Comparison of ENCODE assay signal across 26 cellular contexts in genomic region chr15:63823253-63823844, GRCh38. TPM values are rescaled to one million over a fixed set of nuclear protein-coding genes. Genes with fewer than 3 reads are reported as not detected.
DNase-seq lines count a peak whose midpoint lies in the region; ATAC-seq, FAIRE-seq and TF ChIP-seq lines count a peak whose summit lies in the region.
"Had no signal": no experiment of that assay in that cellular context is flagged by ENCODE, and none has a peak within 500 bp of the region (broad histone marks: within the 10 kb centered on the region; RNA-seq: fewer than 3 reads in every experiment).

No MANE protein-coding gene starts in this region.

- no peaks in the 10 kb centered on the region for H3K27me3 Mint-ChIP-seq in activated T-helper 1 cell treated with anti-CD3 and anti-CD28 coated beads, Interleukin-12 subunit alpha, Interleukin-12 subunit beta, Interleukin-2, Interleukin-4 antibody, amounts not matched to agents 30 ng/mL and 10 ng/mL and 1 ng/mL, durations not matched to agents 14 hours and 24 hours and 36 hours (ENCODE audit: insufficient read depth)
- H3K27me3 Mint-ChIP-seq: CD4-positive, alpha-beta T cell had no signal

- BruUV-seq in K562 (replicated peaks; lab: Mats Ljungman, UMichigan) = no TSS peak
- no TSS peak for BruUV-seq in HepG2 (replicated peaks; lab: Mats Ljungman, UMichigan)

- no peak overlapping the region for H3K27ac Mint-ChIP-seq in activated T-helper 1 cell treated with anti-CD3 and anti-CD28 coated beads, Interleukin-12 subunit alpha, Interleukin-12 subunit beta, Interleukin-2, Interleukin-4 antibody, amounts not matched to agents 30 ng/mL and 10 ng/mL and 1 ng/mL, durations not matched to agents 14 hours and 24 hours and 36 hours
- H3K27ac Mint-ChIP-seq: CD4-positive, alpha-beta T cell; HFFc6 had no signal

- no peak overlapping the region for H3K4me3 Mint-ChIP-seq in activated T-helper 1 cell treated with anti-CD3 and anti-CD28 coated beads, Interleukin-12 subunit alpha, Interleukin-12 subunit beta, Interleukin-2, Interleukin-4 antibody, amounts not matched to agents 30 ng/mL and 10 ng/mL and 1 ng/mL, durations not matched to agents 14 hours and 24 hours and 36 hours
- H3K4me3 Mint-ChIP-seq: CD14-positive monocyte; CD4-positive, alpha-beta T cell; CD8-positive, alpha-beta memory T cell; HFFc6 had no signal

- WGBS in K562 (ENCODE audit: insufficient coverage, low coverage, missing lambda C conversion rate) = 38% methylated on average over 3 of the region's 3 CpGs
- 97% methylated on average over 3 of the region's 3 CpGs for WGBS in HepG2 (ENCODE audit: low lambda C conversion rate)

- H3K79me2 ChIP-seq in K562 (ENCODE audit: control insufficient read depth, insufficient read depth, low read length) (peaks cover 97% of the 10 kb centered on the region), HepG2 (ENCODE audit: insufficient read depth, low read length) (peaks cover 43% of the 10 kb centered on the region), osteoblast (ENCODE audit: insufficient read depth, low read length) (peaks cover 91% of the 10 kb centered on the region)

- H3K27me3 ChIP-seq in K562 (ENCODE audit: control insufficient read depth in 2 of 2, insufficient read depth in 2 of 2, low read length in 2 of 2) = no peaks in the 10 kb centered on the region
- H3K27me3 ChIP-seq in HepG2 (ENCODE audit: control insufficient read depth in 1 of 2, insufficient read depth in 2 of 2, low read length in 2 of 2) = no peaks in the 10 kb centered on the region
- H3K27me3 ChIP-seq in osteoblast (ENCODE audit: insufficient read depth, low read length) = no peaks in the 10 kb centered on the region
- H3K27me3 ChIP-seq: BE2C; BLaER1 treated with 17β-estradiol and CSF1 and Interleukin-3, amounts not matched to agents 10 nM and 100 nM had no signal

- TF ChIP-seq EP300 in K562 (IDR thresholded peaks at IDR 0.05; ENCODE audit: low read length) = no peak
- TF ChIP-seq EP300 in HepG2 (IDR thresholded peaks at IDR 0.05; ENCODE audit: low read depth in 2 of 2, low read length in 2 of 2) = no peak
- TF ChIP-seq EP300 in HepG2 (CRISPR knock-in tag; IDR thresholded peaks at IDR 0.05; ENCODE audit: borderline replicate concordance) = no peak

- H2AFZ ChIP-seq in K562 (ENCODE audit: low read depth, low read length) (no peak overlapping the region), HepG2 (ENCODE audit: low read length) (no peak overlapping the region), osteoblast (ENCODE audit: low read length) (no peak overlapping the region)

- no peaks in the 10 kb centered on the region for H3K9me1 ChIP-seq in K562 (ENCODE audit: control insufficient read depth, insufficient read depth, low read length)

- no peaks in the 10 kb centered on the region for H3K9me3 Mint-ChIP-seq in activated T-helper 1 cell treated with anti-CD3 and anti-CD28 coated beads, Interleukin-12 subunit alpha, Interleukin-12 subunit beta, Interleukin-2, Interleukin-4 antibody, amounts not matched to agents 30 ng/mL and 10 ng/mL and 1 ng/mL, durations not matched to agents 14 hours and 24 hours and 36 hours
- H3K9me3 Mint-ChIP-seq: CD4-positive, alpha-beta T cell; CD8-positive, alpha-beta memory T cell; HFFc6 had no signal

- peaks cover 4% of the 10 kb centered on the region; the same call in 1 of the 3 replicates for H3K36me3 ChIP-seq in K562 (ENCODE audit: control insufficient read depth, insufficient read depth, low read length)
- H3K36me3 ChIP-seq in HepG2 (replicated peaks in 1 of 2; ENCODE audit: control insufficient read depth in 1 of 2, insufficient read depth in 2 of 2, low read length in 2 of 2) = no peaks in the 10 kb centered on the region
- no peaks in the 10 kb centered on the region for H3K36me3 ChIP-seq in osteoblast (ENCODE audit: insufficient read depth, low read length)
- H3K36me3 ChIP-seq: BE2C; BLaER1 treated with 17β-estradiol and CSF1 and Interleukin-3, amounts not matched to agents 10 nM and 100 nM; HAP-1 had no signal

- H3K4me3 ChIP-seq in K562 (no peak overlapping the region), HepG2 (replicated peaks in 1 of 3; ENCODE audit: insufficient read depth in 1 of 3, low read depth in 2 of 3, low read length in 3 of 3) (no peak overlapping the region), osteoblast (ENCODE audit: insufficient read depth, low read length) (no peak overlapping the region)
- H3K4me3 ChIP-seq: A549; BLaER1 treated with 17β-estradiol and CSF1 and Interleukin-3, amounts not matched to agents 10 nM and 100 nM; HAP-1 had no signal

- peaks cover 8 to 29% of the 10 kb centered on the region in 2 experiments for H3K4me1 ChIP-seq in K562 (replicated peaks in 1 of 2; ENCODE audit: control insufficient read depth in 2 of 2, insufficient read depth in 2 of 2, low read length in 2 of 2)
- H3K4me1 ChIP-seq in HepG2 (ENCODE audit: insufficient read depth, low read length) = no peaks in the 10 kb centered on the region
- H3K4me1 ChIP-seq in osteoblast (ENCODE audit: insufficient read depth, low read length) = no peaks in the 10 kb centered on the region
- H3K4me1 ChIP-seq: A549 had no signal

- in situ Hi-C loops in K562 (cut with MboI) = loop anchor here (5.0 kb wide), 1 partner anchor 229 kb away; no protein-coding TSS in a partner anchor
- in situ Hi-C loops in HepG2 (cut with HindIII; ENCODE audit: extremely low pct_ligation_motif_present, low pct_unique_long_range_greater_than_20kb) = no loop called here

- H3K9ac ChIP-seq in K562 (ENCODE audit: insufficient read depth in 1 of 2, low read depth in 2 of 2, low read length in 2 of 2) = no peak overlapping the region
- no peak overlapping the region for H3K9ac ChIP-seq in HepG2 (ENCODE audit: insufficient read depth, low read depth, low read length)
- H3K9ac ChIP-seq: BLaER1 treated with 17β-estradiol and CSF1 and Interleukin-3, amounts not matched to agents 10 nM and 100 nM had no signal

- TF ChIP-seq RAD21 in K562 (CRISPR knock-in tag; conservative IDR thresholded peaks at IDR 0.05 in 1 of 2, IDR thresholded peaks at IDR 0.05 in 1 of 2) = no peak
- TF ChIP-seq RAD21 in HepG2 (CRISPR knock-in tag; IDR thresholded peaks at IDR 0.05) = no peak

- DNase-seq in K562 (ENCODE audit: extremely low read depth in 1 of 4, low spot score in 3 of 4) = no peak
- no peak for DNase-seq in HepG2 (ENCODE audit: low spot score)
- DNase-seq in osteoblast (ENCODE audit: insufficient read length, low spot score, missing footprints) = peak; percentile 18
- no peak for DNase-seq in GF-D8 (lab: John Stamatoyannopoulos, UW)
- no peak for DNase-seq in activated T-helper 1 cell treated with anti-CD3 and anti-CD28 coated beads, Interleukin-12 subunit alpha, Interleukin-12 subunit beta, Interleukin-2, Interleukin-4 antibody, amounts not matched to agents 30 ng/mL and 10 ng/mL and 1 ng/mL, durations not matched to agents 14 hours and 24 hours and 36 hours (ENCODE audit: low spot score)
- DNase-seq: 8988T; ACHN; AML-193; BE2C; CD4-positive, alpha-beta T cell; CD8-positive, alpha-beta memory T cell; DMS 273 treated with DMSO at 0.1 percent for 48 hours; DMS79; EL; GDM1; GOT3; HFFc6 had no signal

- H3K4me2 ChIP-seq in K562 (ENCODE audit: insufficient read depth, low read length) (no peak overlapping the region), HepG2 (ENCODE audit: low read depth, low read length) (no peak overlapping the region), osteoblast (ENCODE audit: insufficient read depth, low read length) (no peak overlapping the region)
- H3K4me2 ChIP-seq: A549; BLaER1 treated with 17β-estradiol and CSF1 and Interleukin-3, amounts not matched to agents 10 nM and 100 nM had no signal

- H3K9me3 ChIP-seq in K562 (replicated peaks; ENCODE audit: control insufficient read depth, insufficient read depth, low read depth, low read length) = no peaks in the 10 kb centered on the region
- H3K9me3 ChIP-seq in HepG2 (ENCODE audit: low read length) = no peaks in the 10 kb centered on the region
- H3K9me3 ChIP-seq in osteoblast (ENCODE audit: low read depth, low read length) = no peaks in the 10 kb centered on the region
- H3K9me3 ChIP-seq: A549; BE2C; BLaER1 treated with 17β-estradiol and CSF1 and Interleukin-3, amounts not matched to agents 10 nM and 100 nM; HAP-1 had no signal

- FAIRE-seq in K562 (lab: Jason Lieb, UNC) (no peak), HepG2 (lab: Jason Lieb, UNC) (no peak)
- FAIRE-seq: A549, D721Med, GM12891, GM18507, H54 had no signal

- CTCF ChIA-PET in K562 (lab: Yijun Ruan, JAX; ENCODE audit: low intra/inter-chr PET ratio) (no interaction called here), HepG2 (lab: Yijun Ruan, JAX; ENCODE audit: low intra/inter-chr PET ratio, low total read pairs) (no interaction called here)

- POLR2A ChIA-PET in K562 (lab: Yijun Ruan, JAX) = no interaction called here
- POLR2A ChIA-PET in HepG2 (lab: Yijun Ruan, JAX) = no interaction called here

- H4K20me1 ChIP-seq in K562 (replicated peaks; ENCODE audit: control insufficient read depth, insufficient read depth, low read length) (no peaks in the 10 kb centered on the region; the same call in 1 of the 2 replicates), HepG2 (ENCODE audit: insufficient read depth, low read length) (no peaks in the 10 kb centered on the region), osteoblast (ENCODE audit: insufficient read depth, low read length) (peaks cover 68% of the 10 kb centered on the region)

- TF ChIP-seq CTCF in K562 (IDR thresholded peaks at IDR 0.05 in 2 of 3, conservative IDR thresholded peaks at IDR 0.05 in 1 of 3; ENCODE audit: insufficient read depth in 2 of 3, low read depth in 1 of 3, low read length in 3 of 3) (no peak), HepG2 (CRISPR knock-in tag; IDR thresholded peaks at IDR 0.05) (no peak), osteoblast (IDR thresholded peaks at IDR 0.05; ENCODE audit: extremely low read depth, low read depth, low read length) (no peak)

- ATAC-seq in K562 = no peak
- no peak for ATAC-seq in HepG2
- no peak for ATAC-seq in GM19023 (IDR thresholded peaks at IDR 0.05; ENCODE audit: unreplicated experiment)
- ATAC-seq: A549 had no signal

- peaks cover 12% of the 10 kb centered on the region for H3K36me3 Mint-ChIP-seq in activated T-helper 1 cell treated with anti-CD3 and anti-CD28 coated beads, Interleukin-12 subunit alpha, Interleukin-12 subunit beta, Interleukin-2, Interleukin-4 antibody, amounts not matched to agents 30 ng/mL and 10 ng/mL and 1 ng/mL, durations not matched to agents 14 hours and 24 hours and 36 hours (ENCODE audit: low read depth)

- intact Hi-C loops in K562 (cut with micrococcal nuclease) = no loop called here
- intact Hi-C loops in HepG2 (cut with micrococcal nuclease; ENCODE audit: unreplicated experiment) = no loop called here
- intact Hi-C loops in activated T-helper 1 cell treated with anti-CD3 and anti-CD28 coated beads, Interleukin-12 subunit alpha, Interleukin-12 subunit beta, Interleukin-2, Interleukin-4 antibody, amounts not matched to agents 30 ng/mL and 10 ng/mL and 1 ng/mL, durations not matched to agents 14 hours and 24 hours and 36 hours (cut with micrococcal nuclease) = loop anchor here (2.0 kb wide), 1 partner anchor 17 kb away; no protein-coding TSS in a partner anchor

- H3K27ac ChIP-seq in K562 (ENCODE audit: extremely low read depth, low read depth, low read length) = no peak overlapping the region
- H3K27ac ChIP-seq in HepG2 (ENCODE audit: extremely low read length, insufficient read depth, low read length) = no peak overlapping the region
- H3K27ac ChIP-seq in osteoblast (ENCODE audit: low read depth, low read length) = no peak overlapping the region
- H3K27ac ChIP-seq: A549; BLaER1 treated with 17β-estradiol and CSF1 and Interleukin-3, amounts not matched to agents 10 nM and 100 nM had no signal

- peaks cover 66% of the 10 kb centered on the region for H3K4me1 Mint-ChIP-seq in activated T-helper 1 cell treated with anti-CD3 and anti-CD28 coated beads, Interleukin-12 subunit alpha, Interleukin-12 subunit beta, Interleukin-2, Interleukin-4 antibody, amounts not matched to agents 30 ng/mL and 10 ng/mL and 1 ng/mL, durations not matched to agents 14 hours and 24 hours and 36 hours (ENCODE audit: low read depth)

- TF ChIP-seq POLR2A in K562 (conservative IDR thresholded peaks at IDR 0.05) (no peak), HepG2 (IDR thresholded peaks at IDR 0.05; ENCODE audit: insufficient read depth in 1 of 2, low read depth in 2 of 2, low read length in 2 of 2) (no peak)

RNA-seq across cellular contexts. Expression of gene HERC1, which starts 10.4 kb away (rescaled TPM):
- 151 and 399 TPM in 2 replicates for total RNA-seq in K562 (2011; cell fraction: chromatin; rRNA removed; ENCODE audit: low replicate concordance)
- total RNA-seq in K562 (2011; cell fraction: nucleolus; rRNA removed) = 94.9 and 123 TPM in 2 replicates
- 139 and 141 TPM in 2 replicates for total RNA-seq in K562 (2011; cell fraction: nucleoplasm; rRNA removed)
- 91.9 and 93.1 TPM in 2 replicates for total RNA-seq in K562 (2014; rRNA removed)
- total RNA-seq in K562 (2014; rRNA removed; fragmentation: Illumina TruSeq; extraction: Trizol) = 79.2 and 88.1 TPM in 2 replicates
- 90.4 and 92.6 TPM in 2 replicates for total RNA-seq in K562 (2015; rRNA removed; fragmentation: Illumina TruSeq; extraction: Trizol)
- total RNA-seq in K562 (2021) = 103 and 108 TPM in 2 replicates
- 43.9 and 48.3 TPM in 2 replicates for polyA plus RNA-seq in K562 (2011; rRNA removed)
- polyA plus RNA-seq in K562 (2011; cell fraction: cytosol; rRNA removed) = 46.7 and 50.5 TPM in 2 replicates
- 125 and 130 TPM in 2 replicates for polyA plus RNA-seq in K562 (2011; cell fraction: nucleus; rRNA removed)
- polyA plus RNA-seq in K562 (2012) = 68.9 and 92.0 TPM in 2 replicates
- polyA plus RNA-seq in K562 (2014; fragmentation: Illumina TruSeq; extraction: Trizol) = 79.0 and 89.9 TPM in 2 replicates
- polyA plus RNA-seq in K562 (2014; fragmentation: Nextera tagmentation; extraction: Ambion mirVana) = 10 to 100 TPM; 24.5 to 42.4 TPM
- 70.7 and 83.4 TPM in 2 replicates for polyA plus RNA-seq in K562 (2014; rRNA removed)
- polyA minus RNA-seq in K562 (2011; rRNA and poly(A)+ RNA removed) = 115 and 136 TPM in 2 replicates
- polyA minus RNA-seq in K562 (2011; cell fraction: cytosol; rRNA and poly(A)+ RNA removed) = 56.8 and 74.4 TPM in 2 replicates
- polyA minus RNA-seq in K562 (2011; cell fraction: nucleus; rRNA and poly(A)+ RNA removed) = 75.0 and 142 TPM in 2 replicates
- total RNA-seq in HepG2 (2016; rRNA removed; fragmentation: Illumina TruSeq; extraction: Trizol) = 38.6 and 62.2 TPM in 2 replicates
- total RNA-seq in HepG2 (2016; cell fraction: cytosol; rRNA removed; fragmentation: Illumina TruSeq; extraction: Trizol; ENCODE audit: low read depth) = 22.0 and 23.8 TPM in 2 replicates
- 41.2 and 56.2 TPM in 2 replicates for total RNA-seq in HepG2 (2016; cell fraction: insoluble cytoplasmic fraction; rRNA removed; fragmentation: Illumina TruSeq; extraction: Trizol)
- 16.5 and 18.5 TPM in 2 replicates for total RNA-seq in HepG2 (2016; cell fraction: membrane; rRNA removed; fragmentation: Illumina TruSeq; extraction: Trizol)
- 39.5 and 40.7 TPM in 2 replicates for total RNA-seq in HepG2 (2016; cell fraction: nucleus; rRNA removed; fragmentation: Illumina TruSeq; extraction: Trizol)
- polyA plus RNA-seq in HepG2 (2011; rRNA removed) = 12.1 and 20.8 TPM in 2 replicates
- polyA plus RNA-seq in HepG2 (2011; cell fraction: cytosol; rRNA removed) = 13.7 and 17.3 TPM in 2 replicates
- polyA plus RNA-seq in HepG2 (2011; cell fraction: nucleus; rRNA removed) = 30.6 and 37.2 TPM in 2 replicates
- polyA plus RNA-seq in HepG2 (2012) = 17.2 and 22.8 TPM in 2 replicates
- 0.95 and 1.4 TPM in 2 replicates for polyA plus RNA-seq in HepG2 (2016; cell fraction: cytosol; fragmentation: Illumina TruSeq; extraction: Trizol; ENCODE audit: low read depth)
- polyA plus RNA-seq in HepG2 (2016; cell fraction: insoluble cytoplasmic fraction; fragmentation: Illumina TruSeq; extraction: Trizol; ENCODE audit: low read depth) = 26.3 and 30.6 TPM in 2 replicates
- 2.7 and 3.0 TPM in 2 replicates for polyA plus RNA-seq in HepG2 (2016; cell fraction: membrane; fragmentation: Illumina TruSeq; extraction: Trizol; ENCODE audit: low read depth)
- polyA plus RNA-seq in HepG2 (2016; cell fraction: nucleus; fragmentation: Illumina TruSeq; extraction: Trizol; ENCODE audit: insufficient read depth, low read depth) = 16.0 and 24.1 TPM in 2 replicates
- 51.5 and 96.6 TPM in 2 replicates for polyA minus RNA-seq in HepG2 (2011; rRNA and poly(A)+ RNA removed; ENCODE audit: low replicate concordance)
- 35.2 and 36.6 TPM in 2 replicates for polyA minus RNA-seq in HepG2 (2011; cell fraction: cytosol; rRNA and poly(A)+ RNA removed)
- polyA minus RNA-seq in HepG2 (2011; cell fraction: nucleus; rRNA and poly(A)+ RNA removed) = 68.0 and 72.2 TPM in 2 replicates
- total RNA-seq in osteoblast = 101 and 116 TPM in 2 replicates
- total RNA-seq in activated T-helper 1 cell treated with anti-CD3 and anti-CD28 coated beads, Interleukin-12 subunit alpha, Interleukin-12 subunit beta, Interleukin-2, Interleukin-4 antibody, amounts not matched to agents 30 ng/mL and 10 ng/mL and 1 ng/mL, durations not matched to agents 14 hours and 24 hours and 36 hours = 67.5 and 76.8 TPM in 2 replicates

Comparison
In these comparisons a context has a peak if more than half of its experiments do, and no peak if none do; other contexts are left out.
1. Of the 241 proteins assayed by ChIP-seq in both HepG2 and K562: peak only in HepG2: none; only in K562: ADNP, HDAC2, KDM1A and PHF20; in both: none; in neither: 237.